In the genomic region with DNA sequence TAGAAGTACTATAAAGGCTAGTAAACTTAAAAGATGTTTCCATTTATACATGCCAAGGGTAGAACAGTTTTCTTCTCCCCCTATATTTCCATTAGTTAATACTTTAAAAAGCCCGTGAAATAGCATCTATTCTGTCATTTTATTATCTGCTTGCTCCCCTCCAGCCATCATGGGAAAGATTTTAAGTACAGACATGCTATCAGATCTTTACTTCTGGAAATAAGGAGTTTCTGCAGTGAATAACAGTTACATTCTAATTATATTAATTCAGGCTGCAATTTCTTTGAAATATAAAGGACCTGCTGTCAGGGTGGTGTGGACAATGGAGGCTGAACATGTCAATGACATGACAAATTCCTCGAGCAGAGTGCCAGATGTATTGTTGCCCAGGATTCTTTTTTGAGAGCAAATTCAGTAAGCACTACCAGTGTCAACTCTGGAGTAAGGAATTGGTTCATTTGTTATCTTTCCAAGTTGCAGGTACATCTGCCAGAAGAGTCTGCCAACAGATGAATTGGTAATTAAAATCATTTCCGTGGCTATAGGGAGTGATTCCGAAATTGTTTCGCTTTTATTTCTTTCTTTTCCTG, we compare ENCODE assay signal across 17 cellular contexts.
A peak's percentile ranks its signal among the peaks of the same experiment; 100 is the strongest.
DNase-seq lines count a peak whose midpoint lies in the region; ATAC-seq and TF ChIP-seq lines count a peak whose summit lies in the region.
"Had no signal": no experiment of that assay in that cellular context is flagged by ENCODE, and none has a peak within 500 bp of the region (broad histone marks: within the 10 kb centered on the region; RNA-seq: fewer than 3 reads in every experiment).

No MANE protein-coding gene starts in this region.

- no peaks in the 10 kb centered on the region for H4K20me1 ChIP-seq in mammary epithelial cell (ENCODE audit: insufficient read depth, low read length)
- H4K20me1 ChIP-seq in neural cell (ENCODE audit: insufficient read depth): no peaks in the 10 kb centered on the region

- H3K27me3 ChIP-seq in breast epithelium (no peaks in the 10 kb centered on the region), mammary epithelial cell (ENCODE audit: insufficient read depth, low read length) (no peaks in the 10 kb centered on the region), neural cell (ENCODE audit: insufficient read depth, low read depth, low read length) (no peaks in the 10 kb centered on the region), aorta (ENCODE audit: control insufficient read depth in 1 of 2, insufficient read depth in 2 of 2, low read length in 1 of 2) (no peaks in the 10 kb centered on the region)
- H3K27me3 ChIP-seq: SJCRH30 had no signal

- H3K36me3 ChIP-seq in breast epithelium (no peaks in the 10 kb centered on the region), mammary epithelial cell (ENCODE audit: insufficient read depth, low read length) (no peaks in the 10 kb centered on the region), neural cell (ENCODE audit: insufficient read depth, low read length) (no peaks in the 10 kb centered on the region), aorta (ENCODE audit: control insufficient read depth in 1 of 2, insufficient read depth in 2 of 2, low read length in 1 of 2) (no peaks in the 10 kb centered on the region)
- H3K36me3 ChIP-seq: SJCRH30 had no signal

- H3K27ac ChIP-seq in breast epithelium: no peak overlapping the region
- H3K27ac ChIP-seq in mammary epithelial cell (ENCODE audit: insufficient read depth, low read depth, low read length): no peak overlapping the region
- H3K27ac ChIP-seq in neural cell (ENCODE audit: low read length): no peak overlapping the region
- no peak overlapping the region for H3K27ac ChIP-seq in aorta (ENCODE audit: low read depth in 1 of 2, low read length in 2 of 2)
- H3K27ac ChIP-seq: SJCRH30 had no signal

- peak overlapping the region; percentile 23 for H3K27ac Mint-ChIP-seq in MCF 10A (ENCODE audit: low read depth, unreplicated experiment)
- H3K27ac Mint-ChIP-seq: CD8-positive, alpha-beta T cell had no signal

- WGBS in mammary epithelial cell (ENCODE audit: low coverage, missing lambda C conversion rate): 3% methylated on average over 5 of the region's 5 CpGs
- 88% methylated on average over 5 of the region's 5 CpGs for WGBS in aorta, 2 donors

- H3K27me3 Mint-ChIP-seq in MCF 10A (ENCODE audit: insufficient read depth, unreplicated experiment): no peaks in the 10 kb centered on the region

- H3K9me3 ChIP-seq in breast epithelium (no peaks in the 10 kb centered on the region), mammary epithelial cell (replicated peaks; ENCODE audit: insufficient read depth, low read length) (no peaks in the 10 kb centered on the region), neural cell (ENCODE audit: low read length) (no peaks in the 10 kb centered on the region), aorta (ENCODE audit: control insufficient read depth, low read length) (no peaks in the 10 kb centered on the region)

- dilution Hi-C loops in mammary epithelial cell (cut with HindIII; ENCODE audit: low sequenced_read_pairs): no loop called here

- in situ Hi-C loops in mammary epithelial cell (cut with MboI; ENCODE audit: low sequenced_read_pairs in 2 of 2): no loop called here

- no peaks in the 10 kb centered on the region for H3K4me1 ChIP-seq in breast epithelium
- H3K4me1 ChIP-seq in mammary epithelial cell (ENCODE audit: insufficient read depth, low read length): peaks cover 4% of the 10 kb centered on the region
- peaks cover 0 to 3% of the 10 kb centered on the region in 2 donors for H3K4me1 ChIP-seq in aorta (ENCODE audit: control insufficient read depth in 1 of 2, insufficient read depth in 2 of 2, low read length in 2 of 2)
- H3K4me1 ChIP-seq: SJCRH30 had no signal

- H3K4me2 ChIP-seq in mammary epithelial cell (ENCODE audit: insufficient read depth, low read depth, low read length): peak overlapping the region; percentile 83
- no peak overlapping the region for H3K4me2 ChIP-seq in neural cell (ENCODE audit: low read length)

- peaks cover 11% of the 10 kb centered on the region for H3K9me3 Mint-ChIP-seq in MCF 10A (ENCODE audit: unreplicated experiment)

- DNase-seq in MCF 10A (ENCODE audit: unreplicated experiment) (no peak), breast epithelium (ENCODE audit: low spot score in 2 of 2) (no peak), NCI-H446 (lab: John Stamatoyannopoulos, UW) (peak; percentile 17 to 67), mammary epithelial cell (no peak), aorta (no peak)
- DNase-seq: ACHN; CD8-positive, alpha-beta T cell; H7; IMR-90; NCI-H146; NCI-H524; OCI-M1; RPMI8226; SJCRH30 had no signal

- no peaks in the 10 kb centered on the region for H3K36me3 Mint-ChIP-seq in MCF 10A (ENCODE audit: insufficient read depth, unreplicated experiment)

- H2AFZ ChIP-seq in mammary epithelial cell (ENCODE audit: low read depth, low read length): peak overlapping the region; percentile 81
- H2AFZ ChIP-seq in neural cell (ENCODE audit: low read depth, low read length): no peak overlapping the region

- peak; percentile 52 for TF ChIP-seq EP300 in neural cell (conservative IDR thresholded peaks at IDR 0.05; ENCODE audit: poor library complexity, severe bottlenecking)

- H3F3A ChIP-seq in neural cell (ENCODE audit: insufficient read depth, low read length, poor library complexity, severe bottlenecking): no peaks in the 10 kb centered on the region

- H3K4me3 ChIP-seq in breast epithelium (no peak overlapping the region), mammary epithelial cell (replicated peaks in 1 of 3; ENCODE audit: insufficient read depth in 1 of 3, low read depth in 2 of 3, low read length in 3 of 3) (no peak overlapping the region), neural cell (ENCODE audit: low read length) (no peak overlapping the region), aorta (ENCODE audit: low read length in 2 of 2) (no peak overlapping the region)
- H3K4me3 ChIP-seq: SJCRH30 had no signal

- no TSS peak for BruUV-seq in MCF 10A (replicated peaks; lab: Mats Ljungman, UMichigan)
- BruUV-seq in mammary epithelial cell (replicated peaks; lab: Mats Ljungman, UMichigan): no TSS peak

- H3K4me3 Mint-ChIP-seq in MCF 10A (ENCODE audit: unreplicated experiment): no peak overlapping the region
- H3K4me3 Mint-ChIP-seq: CD8-positive, alpha-beta T cell had no signal

- H3K9ac ChIP-seq in mammary epithelial cell (ENCODE audit: insufficient read depth, low read length) (no peak overlapping the region), neural cell (ENCODE audit: low read length) (no peak overlapping the region)

- no peaks in the 10 kb centered on the region for H3K9me2 ChIP-seq in neural cell (ENCODE audit: insufficient read depth, low read length)

- TF ChIP-seq CTCF in MCF 10A (IDR thresholded peaks at IDR 0.05; ENCODE audit: unreplicated experiment) (no peak), breast epithelium (IDR thresholded peaks at IDR 0.05) (no peak), mammary epithelial cell (conservative IDR thresholded peaks at IDR 0.05 in 1 of 2, IDR thresholded peaks at IDR 0.05 in 1 of 2; ENCODE audit: extremely low read depth in 1 of 2, insufficient read depth in 1 of 2, low read depth in 1 of 2, low read length in 2 of 2) (no peak), neural cell (IDR thresholded peaks at IDR 0.05; ENCODE audit: poor library complexity, severe bottlenecking) (no peak)

- intact Hi-C loops in MCF 10A (cut with micrococcal nuclease): no loop called here
- intact Hi-C loops in breast epithelium (cut with DNase I; ENCODE audit: low total_unique reads): no loop called here
- intact Hi-C loops in mammary epithelial cell (cut with micrococcal nuclease): loop anchor here (10.0 kb wide), 1 partner anchor 180 kb away; no protein-coding TSS in a partner anchor
- intact Hi-C loops in aorta (cut with DNase I): no loop called here

- no peak for TF ChIP-seq POLR2A in breast epithelium (IDR thresholded peaks at IDR 0.05)

- POLR2A ChIA-PET in MCF 10A (lab: Yijun Ruan, JAX): interaction anchor here (1.0 kb wide), 2 partner anchors 34 to 81 kb away, joined by 3 read pairs; no protein-coding TSS in a partner anchor

- ATAC-seq in aorta (ENCODE audit: low FRiP score) (no peak), GM19467 (IDR thresholded peaks at IDR 0.05; ENCODE audit: unreplicated experiment) (no peak), GM21529 (IDR thresholded peaks at IDR 0.05; ENCODE audit: unreplicated experiment) (no peak)
- ATAC-seq: CD8-positive, alpha-beta T cell had no signal

- no peaks in the 10 kb centered on the region for H3K4me1 Mint-ChIP-seq in MCF 10A (ENCODE audit: insufficient read depth, unreplicated experiment)

- H3K79me2 ChIP-seq in mammary epithelial cell (ENCODE audit: insufficient read depth, low read length): no peaks in the 10 kb centered on the region
- no peaks in the 10 kb centered on the region for H3K79me2 ChIP-seq in neural cell (replicated peaks; ENCODE audit: insufficient read depth, low read length)

- CTCF ChIA-PET in MCF 10A (lab: Yijun Ruan, JAX) (no interaction called here), mammary epithelial cell (lab: Charles Lee; ENCODE audit: low non-redundant PET) (no interaction called here)

- TF ChIP-seq RAD21 in neural cell (conservative IDR thresholded peaks at IDR 0.05): no peak

TF ChIP-seq in neural cell, 6 proteins besides CTCF, POLR2A, EP300 and RAD21:
- TF ChIP-seq MXI1 (conservative IDR thresholded peaks at IDR 0.05; ENCODE audit: poor library complexity, severe bottlenecking) (no peak), EZH2 (IDR thresholded peaks at IDR 0.05; ENCODE audit: borderline replicate concordance, insufficient read depth, low read length, poor library complexity, severe bottlenecking) (no peak), POLR2AphosphoS5 (IDR thresholded peaks at IDR 0.05) (peak; percentile 36)

Comparison
In these comparisons a context has a peak if more than half of its experiments do, and no peak if none do; other contexts are left out.
1. DNase-seq: peak in NCI-H446 (2 of 2); none in MCF 10A (single experiment), breast epithelium (0 of 2), mammary epithelial cell (single experiment) and aorta (0 of 2).